Comparison of ENCODE assay signal across 1 cellular context in genomic region chr17:74843352-74843627, GRCh38.
TF ChIP-seq lines count a peak whose summit lies in the region.

No MANE protein-coding gene starts in this region.

TF ChIP-seq in GM23338, 12 proteins besides CTCF, POLR2A, EP300 and RAD21 (continued from another document):
- TF ChIP-seq ZNF462 (CRISPR knock-in tag; IDR thresholded peaks at IDR 0.05), result no peak
- TF ChIP-seq ZNF114 (CRISPR knock-in tag; IDR thresholded peaks at IDR 0.05), result no peak
- TF ChIP-seq EZH2 (IDR thresholded peaks at IDR 0.05; ENCODE audit: low read depth, unreplicated experiment), result no peak
- no peak for TF ChIP-seq EZH2phosphoT487 (IDR thresholded peaks at IDR 0.05; ENCODE audit: unreplicated experiment)
- no peak for TF ChIP-seq NANOG (IDR thresholded peaks at IDR 0.05; ENCODE audit: borderline replicate concordance)
- TF ChIP-seq CREB1 (CRISPR knock-in tag; IDR thresholded peaks at IDR 0.05; ENCODE audit: low read depth), result no peak
- no peak for TF ChIP-seq POLR2AphosphoS5 (IDR thresholded peaks at IDR 0.05; ENCODE audit: low read depth)
- TF ChIP-seq REST (IDR thresholded peaks at IDR 0.05; ENCODE audit: unreplicated experiment), result no peak
- TF ChIP-seq JUNB (IDR thresholded peaks at IDR 0.05; ENCODE audit: unreplicated experiment), result no peak
- no peak for TF ChIP-seq ZNF331 (CRISPR knock-in tag; IDR thresholded peaks at IDR 0.05; ENCODE audit: low read depth)
